8 cellular contexts compared by ENCODE assay signal in genomic region chr19:11577451-11578341, GRCh38. TPM values are rescaled to one million over a fixed set of nuclear protein-coding genes. Genes with fewer than 3 reads are reported as not detected.
DNase-seq lines count a peak whose midpoint lies in the region; ATAC-seq and TF ChIP-seq lines count a peak whose summit lies in the region.

TSS of gene ACP5 (minus strand) at chr19:11577645. CDS start at chr19:11577317, 328 bp downstream.

- H3K36me3 Mint-ChIP-seq in MCF 10A (ENCODE audit: insufficient read depth, unreplicated experiment): no peaks in the 10 kb centered on the region

- H3K9me3 Mint-ChIP-seq in MCF 10A (ENCODE audit: unreplicated experiment): no peaks in the 10 kb centered on the region

- no TSS peak for BruUV-seq in MCF 10A (replicated peaks; lab: Mats Ljungman, UMichigan)

- no peaks in the 10 kb centered on the region for H3K4me1 ChIP-seq in breast epithelium

- intact Hi-C loops in breast epithelium (cut with DNase I; ENCODE audit: low total_unique reads) (no loop called here), MCF 10A (cut with micrococcal nuclease) (no loop called here), dorsolateral prefrontal cortex (cut with DNase I) (no loop called here)

- TF ChIP-seq POLR2A in breast epithelium (IDR thresholded peaks at IDR 0.05): no peak

- peak within 1 kb of the TSS; percentile 36 to 64 (median 57) for H3K4me3 ChIP-seq in breast epithelium
- H3K4me3 ChIP-seq in dorsolateral prefrontal cortex: peak within 1 kb of the TSS in 45 of 59 donors; percentile 6 to 53 (median 28)

- POLR2A ChIA-PET in MCF 10A (lab: Yijun Ruan, JAX): interaction anchor here (1.3 kb wide), 1 partner anchor 19 kb away, joined by 6 read pairs; the partner anchor contains the start of gene ELOF1

- H3K36me3 ChIP-seq in breast epithelium: no peaks in the 10 kb centered on the region

- H3K4me3 Mint-ChIP-seq in MCF 10A (ENCODE audit: unreplicated experiment): no peak within 1 kb of the TSS

- CTCF ChIA-PET in MCF 10A (lab: Yijun Ruan, JAX): interaction anchor here (0.9 to 1.2 kb wide), 3 partner anchors 11 to 19 kb away, joined by 3 read pairs; no protein-coding TSS in a partner anchor

- no peak for DNase-seq in breast epithelium (ENCODE audit: low spot score in 2 of 2)
- no peak for DNase-seq in MCF 10A (ENCODE audit: unreplicated experiment)
- no peak for DNase-seq in dorsolateral prefrontal cortex
- no peak for DNase-seq in mesenteric fat pad (ENCODE audit: low spot score)
- no peak for DNase-seq in ureter (ENCODE audit: low spot score)
- DNase-seq in SW480 (ENCODE audit: low spot score): no peak
- DNase-seq in GDM1 (lab: John Stamatoyannopoulos, UW): no peak

- no peak for ATAC-seq in GM21526 (IDR thresholded peaks at IDR 0.05; ENCODE audit: low FRiP score, unreplicated experiment)

- no peaks in the 10 kb centered on the region for H3K27me3 ChIP-seq in breast epithelium
- H3K27me3 ChIP-seq in dorsolateral prefrontal cortex: peaks cover 0 to 12% (median 3%) of the 10 kb centered on the region in 45 donors

- H3K27ac ChIP-seq in breast epithelium (peak within 1 kb of the TSS; percentile 68 to 81), dorsolateral prefrontal cortex (no peak within 1 kb of the TSS)

- no peak within 1 kb of the TSS for H3K27ac Mint-ChIP-seq in MCF 10A (ENCODE audit: low read depth, unreplicated experiment)

- peaks cover 6% of the 10 kb centered on the region for H3K4me1 Mint-ChIP-seq in MCF 10A (ENCODE audit: insufficient read depth, unreplicated experiment)

- no peak for TF ChIP-seq CTCF in breast epithelium (IDR thresholded peaks at IDR 0.05)
- TF ChIP-seq CTCF in MCF 10A (IDR thresholded peaks at IDR 0.05; ENCODE audit: unreplicated experiment): no peak
- no peak for TF ChIP-seq CTCF in dorsolateral prefrontal cortex (IDR thresholded peaks at IDR 0.05 in 54 of 56, conservative IDR thresholded peaks at IDR 0.05 in 2 of 56; ENCODE audit: low read depth in 1 of 56, partially characterized antibody in 56 of 56)

- H3K27me3 Mint-ChIP-seq in MCF 10A (ENCODE audit: insufficient read depth, unreplicated experiment): no peaks in the 10 kb centered on the region

- H3K9me3 ChIP-seq in breast epithelium: no peaks in the 10 kb centered on the region

RNA-seq across cellular contexts. Expression of gene ACP5, which starts in this region (rescaled TPM):
- 100 to 1,000 TPM in 1 of 3 donors, 10 to 100 TPM in 2; 33.4 to 101 (median 92.8) TPM for total RNA-seq in breast epithelium
- not detected in 2 replicates for total RNA-seq in MCF 10A (2022)
- total RNA-seq in dorsolateral prefrontal cortex: 1 to 10 TPM in 98 of 120 experiments, under 1 TPM in 17, not detected in 5; 0.40 to 9.1 (median 1.9) TPM
- 35.0 TPM for total RNA-seq in mesenteric fat pad
- total RNA-seq in ureter: 19.9 TPM

Comparison
In these comparisons a context has a peak if more than half of its experiments do, and no peak if none do; other contexts are left out.
1. H3K27ac ChIP-seq: peak in breast epithelium (2 of 2); none in dorsolateral prefrontal cortex (0 of 59).